ENCODE assay signal across 9 cellular contexts in genomic region chr5:55597014-55597981, GRCh38.
DNase-seq lines count a peak whose midpoint lies in the region; ATAC-seq, FAIRE-seq and TF ChIP-seq lines count a peak whose summit lies in the region.
"Had no signal": no experiment of that assay in that cellular context is flagged by ENCODE, and none has a peak within 500 bp of the region (broad histone marks: within the 10 kb centered on the region; RNA-seq: fewer than 3 reads in every experiment).

No MANE protein-coding gene starts in this region.

- H3K27me3 Mint-ChIP-seq in progenitor cell of endocrine pancreas: peaks cover 3% of the 10 kb centered on the region
- H3K27me3 Mint-ChIP-seq: activated T-cell treated with anti-CD3 and anti-CD28 coated beads, Interleukin-2, amount 50 U/mL, for 24 hours had no signal

- no peaks in the 10 kb centered on the region for H3K27me3 ChIP-seq in bronchial epithelial cell (ENCODE audit: control insufficient read depth, insufficient read depth, low read length)
- no peaks in the 10 kb centered on the region for H3K27me3 ChIP-seq in right lobe of liver
- no peaks in the 10 kb centered on the region for H3K27me3 ChIP-seq in upper lobe of right lung

- DNase-seq in NCI-H524 (lab: John Stamatoyannopoulos, UW) (peak; percentile 19 to 27), NCI-H524 treated with DMSO at 0.1 percent for 48 hours (lab: John Stamatoyannopoulos, UW) (no peak), bronchial epithelial cell (ENCODE audit: low read depth) (peak; percentile 97), right lobe of liver (peak in 1 of 3 donors; percentile 63), upper lobe of right lung (no peak), progenitor cell of endocrine pancreas (ENCODE audit: low spot score, unreplicated experiment) (no peak)
- DNase-seq: activated T-cell treated with anti-CD3 and anti-CD28 coated beads, Interleukin-2, amount 50 U/mL, for 24 hours had no signal

- H3K9me3 Mint-ChIP-seq in progenitor cell of endocrine pancreas (ENCODE audit: low read depth): no peaks in the 10 kb centered on the region
- H3K9me3 Mint-ChIP-seq: activated T-cell treated with anti-CD3 and anti-CD28 coated beads, Interleukin-2, amount 50 U/mL, for 24 hours had no signal

- H3K36me3 ChIP-seq in bronchial epithelial cell (ENCODE audit: control insufficient read depth, insufficient read depth, low read length): no peaks in the 10 kb centered on the region
- no peaks in the 10 kb centered on the region for H3K36me3 ChIP-seq in right lobe of liver
- H3K36me3 ChIP-seq in upper lobe of right lung: no peaks in the 10 kb centered on the region

- peak; percentile 31 to 49 (median 41) for ATAC-seq in right lobe of liver
- peak; percentile 40 for ATAC-seq in upper lobe of right lung
- no peak for ATAC-seq in GM18868 (IDR thresholded peaks at IDR 0.05; ENCODE audit: unreplicated experiment)
- ATAC-seq in GM19328 (IDR thresholded peaks at IDR 0.05; ENCODE audit: unreplicated experiment): no peak

- H3K4me3 ChIP-seq in bronchial epithelial cell (ENCODE audit: low read depth, low read length): no peak overlapping the region
- no peak overlapping the region for H3K4me3 ChIP-seq in right lobe of liver
- no peak overlapping the region for H3K4me3 ChIP-seq in upper lobe of right lung

- H3K4me1 ChIP-seq in right lobe of liver (peaks cover 2 to 47% (median 22%) of the 10 kb centered on the region in 4 donors), upper lobe of right lung (peaks cover 47% of the 10 kb centered on the region)

- no peak for TF ChIP-seq CTCF in bronchial epithelial cell (IDR thresholded peaks at IDR 0.05; ENCODE audit: insufficient read depth, low read length, severe bottlenecking)
- TF ChIP-seq CTCF in right lobe of liver (IDR thresholded peaks at IDR 0.05): no peak
- no peak for TF ChIP-seq CTCF in upper lobe of right lung (IDR thresholded peaks at IDR 0.05)
- no peak for TF ChIP-seq CTCF in progenitor cell of endocrine pancreas (IDR thresholded peaks at IDR 0.05; ENCODE audit: unreplicated experiment)

- H3K36me3 Mint-ChIP-seq in progenitor cell of endocrine pancreas (ENCODE audit: insufficient read depth): no peaks in the 10 kb centered on the region

- peak; percentile 28 for FAIRE-seq in bronchial epithelial cell (lab: Jason Lieb, UNC)

- no peak for TF ChIP-seq POLR2A in right lobe of liver (IDR thresholded peaks at IDR 0.05)

- intact Hi-C loops in right lobe of liver (cut with DNase I): no loop called here
- intact Hi-C loops in upper lobe of right lung (cut with DNase I): no loop called here

- no peaks in the 10 kb centered on the region for H3K9me3 ChIP-seq in right lobe of liver
- no peaks in the 10 kb centered on the region for H3K9me3 ChIP-seq in upper lobe of right lung

- 28% methylated on average over 7 of the region's 7 CpGs for WGBS in right lobe of liver (ENCODE audit: insufficient coverage, low coverage, low lambda C conversion rate, missing lambda C conversion rate)

- peak overlapping the region; percentile 80 to 96 (median 95) for H3K27ac ChIP-seq in right lobe of liver
- H3K27ac ChIP-seq in upper lobe of right lung: peak overlapping the region; percentile 58

- H3K4me3 Mint-ChIP-seq in progenitor cell of endocrine pancreas (ENCODE audit: low read depth): no peak overlapping the region
- H3K4me3 Mint-ChIP-seq: activated T-cell treated with anti-CD3 and anti-CD28 coated beads, Interleukin-2, amount 50 U/mL, for 24 hours had no signal

- no peak overlapping the region for H3K27ac Mint-ChIP-seq in progenitor cell of endocrine pancreas
- H3K27ac Mint-ChIP-seq: activated T-cell treated with anti-CD3 and anti-CD28 coated beads, Interleukin-2, amount 50 U/mL, for 24 hours had no signal

- peaks cover 15% of the 10 kb centered on the region for H3K4me1 Mint-ChIP-seq in progenitor cell of endocrine pancreas (ENCODE audit: low read depth)

Comparison
In these comparisons a context has a peak if more than half of its experiments do, and no peak if none do; other contexts are left out.
1. DNase-seq: peak in NCI-H524 (2 of 2) and bronchial epithelial cell (single experiment); none in NCI-H524 treated with DMSO at 0.1 percent for 48 hours (single experiment), upper lobe of right lung (single experiment) and progenitor cell of endocrine pancreas (single experiment).
2. ATAC-seq: peak in right lobe of liver (4 of 4) and upper lobe of right lung (single experiment); none in GM18868 (single experiment) and GM19328 (single experiment).